Comparison of ENCODE assay signal across 7 cellular contexts in the genomic region with DNA sequence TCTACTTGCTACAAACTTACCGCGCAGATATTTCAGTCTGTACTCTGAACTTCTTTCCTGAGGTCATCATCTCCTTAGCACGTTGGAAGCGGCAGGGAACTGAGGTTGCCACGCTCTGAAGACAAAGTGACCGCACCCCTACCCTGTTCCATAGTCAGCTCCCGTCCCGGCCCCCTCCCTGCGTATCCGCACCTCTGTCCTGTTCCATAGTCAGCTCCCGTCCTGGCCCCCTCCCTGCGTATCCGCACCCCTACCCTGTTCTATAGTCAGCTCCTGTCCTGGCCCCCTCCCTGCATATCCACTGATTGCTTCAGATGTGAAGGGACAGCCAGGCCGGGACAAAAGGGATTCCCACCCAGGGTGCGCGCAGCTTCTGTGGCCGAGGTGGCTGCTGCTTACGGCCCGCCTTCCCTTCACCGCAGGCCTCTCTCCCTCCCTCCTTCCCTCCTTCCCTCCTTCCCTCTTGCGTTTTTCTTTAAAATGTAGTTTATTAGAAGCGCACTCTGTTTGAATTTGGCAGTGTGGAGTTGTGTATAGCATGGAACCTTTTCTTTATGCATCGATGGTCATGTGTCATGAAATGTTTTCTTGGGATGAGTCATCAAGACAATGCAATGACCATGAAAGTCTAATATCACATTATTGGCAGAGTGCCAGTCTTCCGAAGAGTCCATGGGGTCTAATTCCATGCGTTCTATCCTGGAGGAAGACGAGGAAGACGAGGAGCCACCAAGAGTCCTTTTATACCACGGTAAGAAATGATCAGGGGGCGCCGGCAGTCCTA. TPM values are rescaled to one million over a fixed set of nuclear protein-coding genes. Genes with fewer than 3 reads are reported as not detected.
DNase-seq lines count a peak whose midpoint lies in the region; ATAC-seq and TF ChIP-seq lines count a peak whose summit lies in the region.

No MANE protein-coding gene starts in this region.

- no peaks in the 10 kb centered on the region for H3K9me3 ChIP-seq in HEK293 (ENCODE audit: control insufficient read depth, insufficient read depth, low read depth, low read length)

- H3K4me1 ChIP-seq in HEK293 (ENCODE audit: control insufficient read depth, insufficient read depth, low read length): peaks cover 14% of the 10 kb centered on the region

- intact Hi-C loops in left cardiac atrium (cut with DNase I): no loop called here

- POLR2A ChIA-PET in HEK293 (lab: Yijun Ruan, JAX): interaction anchor here (1.2 kb wide), 1 partner anchor 93 kb away, joined by 3 read pairs; the partner anchor contains the start of gene CIRBP

- CTCF ChIA-PET in HEK293 (lab: Yijun Ruan, JAX): interaction anchor here (1.1 kb wide), 1 partner anchor 82 kb away, joined by 4 read pairs; no protein-coding TSS in a partner anchor

- no peak for DNase-seq in left cardiac atrium
- peak in 2 of 49 donors; percentile 7 to 62 for DNase-seq in substantia nigra (lab: John Stamatoyannopoulos, UW)
- no peak for DNase-seq in medulla oblongata (ENCODE audit: extremely low spot score)
- DNase-seq in omental fat pad (ENCODE audit: low spot score): no peak

- ATAC-seq in left cardiac atrium (peak; percentile 14 to 17), GM19035 (IDR thresholded peaks at IDR 0.05; ENCODE audit: unreplicated experiment) (no peak), omental fat pad (ENCODE audit: low FRiP score) (no peak)

- no peak for TF ChIP-seq CTCF in HEK293 (tag by site-specific recombination; IDR thresholded peaks at IDR 0.05)
- no peak for TF ChIP-seq CTCF in omental fat pad (IDR thresholded peaks at IDR 0.05)

- H3K27ac ChIP-seq in HEK293 (ENCODE audit: extremely low read depth, low read depth, low read length) (peak overlapping the region; percentile 59), angular gyrus (ENCODE audit: low read depth, low read length) (peak overlapping the region; percentile 60), substantia nigra (ENCODE audit: low read depth, low read length, poor library complexity, severe bottlenecking) (peak overlapping the region; percentile 84)

- peak overlapping the region; percentile 2; the same call in 1 of the 2 replicates for H3K4me3 ChIP-seq in HEK293 (ENCODE audit: low read depth, low read length)

- peaks cover 3 to 91% of the 10 kb centered on the region in 2 experiments for H3K36me3 ChIP-seq in HEK293 (ENCODE audit: control insufficient read depth in 2 of 2, insufficient read depth in 1 of 2, low read length in 2 of 2)

TF ChIP-seq in HEK293, 187 proteins besides CTCF, POLR2A, EP300 and RAD21 (continues in another document):
- 0 out of 2 replicates have a peak, but pooled peaks have one; percentile 45 for TF ChIP-seq ZNF248 (tag by site-specific recombination; IDR thresholded peaks at IDR 0.05)
- peak; percentile 58; the same call in 1 of the 2 replicates for TF ChIP-seq SP7 (tag by site-specific recombination; IDR thresholded peaks at IDR 0.05)
- peak; percentile 81 for TF ChIP-seq ZNF561 (tag by site-specific recombination; IDR thresholded peaks at IDR 0.05; ENCODE audit: borderline replicate concordance)
- TF ChIP-seq ZNF785 (tag by site-specific recombination; IDR thresholded peaks at IDR 0.05): no peak
- peak; percentile 28; the same call in 1 of the 2 replicates for TF ChIP-seq PRDM1 (tag by site-specific recombination; IDR thresholded peaks at IDR 0.05)
- no peak for TF ChIP-seq ZSCAN5A (tag by site-specific recombination; IDR thresholded peaks at IDR 0.05)
- no peak for TF ChIP-seq ZNF670 (tag by site-specific recombination; IDR thresholded peaks at IDR 0.05; ENCODE audit: low read depth)
- no peak for TF ChIP-seq KLF1 (tag by site-specific recombination; IDR thresholded peaks at IDR 0.05)
- TF ChIP-seq ZNF433 (tag by site-specific recombination; IDR thresholded peaks at IDR 0.05; ENCODE audit: low read depth): no peak
- TF ChIP-seq ZNF677 (tag by site-specific recombination; IDR thresholded peaks at IDR 0.05): peak; percentile 50; the same call in 1 of the 2 replicates
- TF ChIP-seq ZBTB21 (tag by site-specific recombination; IDR thresholded peaks at IDR 0.05): peak; percentile 51; the same call in 1 of the 2 replicates
- TF ChIP-seq GLI2 (tag by site-specific recombination; IDR thresholded peaks at IDR 0.05; ENCODE audit: borderline replicate concordance, low read depth): peak; percentile 23; the same call in 1 of the 2 replicates
- TF ChIP-seq KLF10 (tag by site-specific recombination; IDR thresholded peaks at IDR 0.05): peak; percentile 84
- TF ChIP-seq ZNF621 (tag by site-specific recombination; IDR thresholded peaks at IDR 0.05): peak; percentile 82; the same call in 1 of the 2 replicates
- TF ChIP-seq ATF2 (tag by site-specific recombination; IDR thresholded peaks at IDR 0.05; ENCODE audit: low read depth): peak; percentile 68; the same call in 1 of the 2 replicates
- peak; percentile 65; the same call in 1 of the 2 replicates for TF ChIP-seq ZNF37A (tag by site-specific recombination; IDR thresholded peaks at IDR 0.05)
- no peak for TF ChIP-seq KLF16 (tag by site-specific recombination; IDR thresholded peaks at IDR 0.05)
- TF ChIP-seq, protein P1, sequence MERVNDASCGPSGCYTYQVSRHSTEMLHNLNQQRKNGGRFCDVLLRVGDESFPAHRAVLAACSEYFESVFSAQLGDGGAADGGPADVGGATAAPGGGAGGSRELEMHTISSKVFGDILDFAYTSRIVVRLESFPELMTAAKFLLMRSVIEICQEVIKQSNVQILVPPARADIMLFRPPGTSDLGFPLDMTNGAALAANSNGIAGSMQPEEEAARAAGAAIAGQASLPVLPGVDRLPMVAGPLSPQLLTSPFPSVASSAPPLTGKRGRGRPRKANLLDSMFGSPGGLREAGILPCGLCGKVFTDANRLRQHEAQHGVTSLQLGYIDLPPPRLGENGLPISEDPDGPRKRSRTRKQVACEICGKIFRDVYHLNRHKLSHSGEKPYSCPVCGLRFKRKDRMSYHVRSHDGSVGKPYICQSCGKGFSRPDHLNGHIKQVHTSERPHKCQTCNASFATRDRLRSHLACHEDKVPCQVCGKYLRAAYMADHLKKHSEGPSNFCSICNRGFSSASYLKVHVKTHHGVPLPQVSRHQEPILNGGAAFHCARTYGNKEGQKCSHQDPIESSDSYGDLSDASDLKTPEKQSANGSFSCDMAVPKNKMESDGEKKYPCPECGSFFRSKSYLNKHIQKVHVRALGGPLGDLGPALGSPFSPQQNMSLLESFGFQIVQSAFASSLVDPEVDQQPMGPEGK (tag by site-specific recombination; IDR thresholded peaks at IDR 0.05): peak; percentile 53
- TF ChIP-seq ZSCAN16 (tag by site-specific recombination; IDR thresholded peaks at IDR 0.05): no peak
- TF ChIP-seq ZNF19 (tag by site-specific recombination; IDR thresholded peaks at IDR 0.05; ENCODE audit: low read depth): no peak
- 0 out of 2 replicates have a peak, but pooled peaks have one; percentile 18 for TF ChIP-seq SALL2 (tag by site-specific recombination; IDR thresholded peaks at IDR 0.05; ENCODE audit: borderline replicate concordance)
- TF ChIP-seq ZNF292 (tag by site-specific recombination; IDR thresholded peaks at IDR 0.05; ENCODE audit: borderline replicate concordance, low read depth): no peak
- TF ChIP-seq ZFP69B (tag by site-specific recombination; IDR thresholded peaks at IDR 0.05): 0 out of 2 replicates have a peak, but pooled peaks have one; percentile 16
- peak; percentile 28; the same call in 1 of the 2 replicates for TF ChIP-seq ZNF221 (tag by site-specific recombination; IDR thresholded peaks at IDR 0.05; ENCODE audit: borderline replicate concordance)
- TF ChIP-seq ZNF202 (tag by site-specific recombination; IDR thresholded peaks at IDR 0.05; ENCODE audit: borderline replicate concordance): no peak
- TF ChIP-seq, protein P2, sequence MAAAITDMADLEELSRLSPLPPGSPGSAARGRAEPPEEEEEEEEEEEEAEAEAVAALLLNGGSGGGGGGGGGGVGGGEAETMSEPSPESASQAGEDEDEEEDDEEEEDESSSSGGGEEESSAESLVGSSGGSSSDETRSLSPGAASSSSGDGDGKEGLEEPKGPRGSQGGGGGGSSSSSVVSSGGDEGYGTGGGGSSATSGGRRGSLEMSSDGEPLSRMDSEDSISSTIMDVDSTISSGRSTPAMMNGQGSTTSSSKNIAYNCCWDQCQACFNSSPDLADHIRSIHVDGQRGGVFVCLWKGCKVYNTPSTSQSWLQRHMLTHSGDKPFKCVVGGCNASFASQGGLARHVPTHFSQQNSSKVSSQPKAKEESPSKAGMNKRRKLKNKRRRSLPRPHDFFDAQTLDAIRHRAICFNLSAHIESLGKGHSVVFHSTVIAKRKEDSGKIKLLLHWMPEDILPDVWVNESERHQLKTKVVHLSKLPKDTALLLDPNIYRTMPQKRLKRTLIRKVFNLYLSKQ (tag by site-specific recombination; IDR thresholded peaks at IDR 0.05; ENCODE audit: borderline replicate concordance): no peak

RNA-seq across cellular contexts. Expression of gene NDUFS7, which starts 21.9 kb away (rescaled TPM):
- total RNA-seq in left cardiac atrium: 100 to 1,000 TPM; 240 to 267 TPM
- 100 to 1,000 TPM in 3 of 4 donors, 10 to 100 TPM in 1; 80.3 to 121 (median 114) TPM for total RNA-seq in omental fat pad

RNA-seq across cellular contexts. Expression of gene GAMT, which starts 39.5 kb away (rescaled TPM):
- total RNA-seq in left cardiac atrium (10 to 100 TPM; 36.0 to 48.1 TPM), omental fat pad (10 to 100 TPM; 10.8 to 16.2 (median 13.7) TPM)

RNA-seq across cellular contexts. Expression of gene DAZAP1, which starts 45.6 kb away (rescaled TPM):
- total RNA-seq in left cardiac atrium (10 to 100 TPM; 74.1 to 95.7 TPM), omental fat pad (10 to 100 TPM; 47.3 to 55.7 (median 51.1) TPM)

Comparison
In these comparisons a context has a peak if more than half of its experiments do, and no peak if none do; other contexts are left out.
1. ATAC-seq: peak in left cardiac atrium (2 of 2); none in GM19035 (single experiment) and omental fat pad (single experiment).
2. Peak in every context shown above with its lines, with median percentiles within 50 percentile points of each other: H3K27ac ChIP-seq.